Comparison of ENCODE assay signal across 1 cellular context in the genomic region with DNA sequence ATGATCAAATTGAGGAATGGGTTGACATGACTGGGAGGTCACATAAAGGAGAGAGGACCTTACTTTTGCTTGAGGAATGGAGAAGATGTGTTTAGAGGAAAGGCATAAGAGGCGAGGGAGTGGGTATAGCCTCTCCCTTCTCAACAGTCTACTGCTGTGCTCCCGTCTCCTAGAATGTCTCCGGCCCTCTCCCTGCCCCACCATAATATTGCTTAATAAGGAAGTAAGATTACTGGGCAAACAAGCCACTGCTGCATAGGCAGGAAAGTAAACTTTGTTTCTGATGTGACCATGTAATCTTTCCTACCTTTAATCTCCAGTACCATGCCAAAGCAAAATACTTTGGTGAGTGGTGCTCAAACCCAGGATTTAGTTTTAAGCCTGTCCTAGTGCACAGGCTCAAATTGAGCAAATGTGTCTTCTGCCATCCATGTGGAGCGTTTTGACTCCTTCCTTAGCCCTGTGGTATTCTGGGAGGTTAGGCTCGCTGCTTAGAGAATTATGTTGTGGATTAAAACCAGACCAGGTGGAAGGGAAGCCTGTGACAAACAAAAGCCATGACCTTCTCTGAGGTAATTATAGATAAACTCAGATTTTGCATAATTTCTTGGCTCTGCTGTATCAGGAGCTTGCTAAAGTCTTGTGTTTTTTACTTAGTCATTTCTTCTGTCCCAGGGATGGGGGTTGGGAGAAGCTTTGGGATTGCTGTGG.
TF ChIP-seq lines count a peak whose summit lies in the region.

No MANE protein-coding gene starts in this region.

TF ChIP-seq in GM23338, 12 proteins besides CTCF, POLR2A, EP300 and RAD21:
- TF ChIP-seq STAT1 (IDR thresholded peaks at IDR 0.05; ENCODE audit: unreplicated experiment) (no peak), ZNF114 (CRISPR knock-in tag; IDR thresholded peaks at IDR 0.05) (no peak), EZH2phosphoT487 (IDR thresholded peaks at IDR 0.05; ENCODE audit: unreplicated experiment) (no peak), JUNB (IDR thresholded peaks at IDR 0.05; ENCODE audit: unreplicated experiment) (no peak), NANOG (IDR thresholded peaks at IDR 0.05; ENCODE audit: borderline replicate concordance) (no peak), ZNF331 (CRISPR knock-in tag; IDR thresholded peaks at IDR 0.05; ENCODE audit: low read depth) (no peak), POLR2AphosphoS5 (IDR thresholded peaks at IDR 0.05; ENCODE audit: low read depth) (no peak), REST (IDR thresholded peaks at IDR 0.05; ENCODE audit: unreplicated experiment) (no peak)
TF ChIP-seq in GM23338: peak in this region for 0.
